ENCODE assay signal across 10 cellular contexts in genomic region chr2:287471-287885, GRCh38. TPM values are rescaled to one million over a fixed set of nuclear protein-coding genes. Genes with fewer than 3 reads are reported as not detected.
DNase-seq lines count a peak whose midpoint lies in the region; ATAC-seq, FAIRE-seq and TF ChIP-seq lines count a peak whose summit lies in the region.
"Had no signal": no experiment of that assay in that cellular context is flagged by ENCODE, and none has a peak within 500 bp of the region (broad histone marks: within the 10 kb centered on the region; RNA-seq: fewer than 3 reads in every experiment).

No MANE protein-coding gene starts in this region.

- intact Hi-C loops in Right ventricle myocardium superior (cut with DNase I): no loop called here
- intact Hi-C loops in gastrocnemius medialis (cut with DNase I; ENCODE audit: low total_unique reads): no loop called here

- H3K4me3 ChIP-seq in gastrocnemius medialis: peak overlapping the region; percentile 31 to 48 (median 38)

- no peak for TF ChIP-seq CTCF in gastrocnemius medialis (IDR thresholded peaks at IDR 0.05 in 4 of 5, conservative IDR thresholded peaks at IDR 0.05 in 1 of 5)

- DNase-seq in GM19239 (ENCODE audit: insufficient read length, low spot score): peak; percentile 26
- DNase-seq in T-helper 17 cell: no peak
- DNase-seq in Right ventricle myocardium superior: no peak
- DNase-seq in gastrocnemius medialis: no peak
- no peak for DNase-seq in COLO829 (ENCODE audit: low spot score)
- no peak for DNase-seq in SIG-M5 (lab: John Stamatoyannopoulos, UW)

- no peak overlapping the region for H3K27ac Mint-ChIP-seq in T-helper 17 cell

- peaks cover 33% of the 10 kb centered on the region for H3K27me3 Mint-ChIP-seq in T-helper 17 cell

- H3K9me3 ChIP-seq in T-helper 17 cell (ENCODE audit: control insufficient read depth, low read length, poor library complexity, severe bottlenecking): no peaks in the 10 kb centered on the region
- no peaks in the 10 kb centered on the region for H3K9me3 ChIP-seq in gastrocnemius medialis

- no peak overlapping the region for H3K27ac ChIP-seq in gastrocnemius medialis
- H3K27ac ChIP-seq: epithelial cell of prostate had no signal

- peaks cover 12% of the 10 kb centered on the region for H3K4me1 Mint-ChIP-seq in T-helper 17 cell

- peaks cover 5 to 12% of the 10 kb centered on the region in 2 donors for H3K4me1 ChIP-seq in gastrocnemius medialis

- FAIRE-seq in GM19239 (lab: Jason Lieb, UNC): no peak

- H3K27me3 ChIP-seq in gastrocnemius medialis: peaks cover 21 to 35% (median 30%) of the 10 kb centered on the region in 3 donors

- in situ Hi-C loops in gastrocnemius medialis (cut with MboI; ENCODE audit: low sequenced_read_pairs in 4 of 4): no loop called here

- peak overlapping the region; percentile 9 for H3K4me3 Mint-ChIP-seq in T-helper 17 cell

- H3K36me3 Mint-ChIP-seq in T-helper 17 cell (ENCODE audit: low read depth): peaks cover 5% of the 10 kb centered on the region

- ATAC-seq in T-helper 17 cell (no peak), Right ventricle myocardium superior (ENCODE audit: poor library complexity) (peak; percentile 46), gastrocnemius medialis (no peak), HG03571 (IDR thresholded peaks at IDR 0.05; ENCODE audit: unreplicated experiment) (no peak), GM19467 (IDR thresholded peaks at IDR 0.05; ENCODE audit: unreplicated experiment) (no peak)

- H3K36me3 ChIP-seq in gastrocnemius medialis: no peaks in the 10 kb centered on the region

- no peak for TF ChIP-seq POLR2A in gastrocnemius medialis (IDR thresholded peaks at IDR 0.05)

RNA-seq across cellular contexts. Expression of gene ALKAL2, which starts 0.4 kb away (rescaled TPM):
- total RNA-seq in T-helper 17 cell (1 to 10 TPM in 1 of 2 donors, not detected in 1; 1.0 TPM), Right ventricle myocardium superior (not detected), gastrocnemius medialis (not detected)
- total RNA-seq: HT1080 had no signal

RNA-seq across cellular contexts. Expression of gene ACP1, which starts 22.7 kb away (rescaled TPM):
- total RNA-seq in T-helper 17 cell (10 to 100 TPM; 71.2 to 87.2 TPM), Right ventricle myocardium superior (68.1 TPM), gastrocnemius medialis (10 to 100 TPM; 69.7 to 91.3 (median 81.9) TPM)

RNA-seq across cellular contexts. Expression of gene SH3YL1, which starts 23.6 kb away (rescaled TPM):
- total RNA-seq in T-helper 17 cell (10 to 100 TPM; 35.4 to 53.3 TPM), Right ventricle myocardium superior (7.4 TPM), gastrocnemius medialis (10 to 100 TPM in 1 of 4 donors, 1 to 10 TPM in 3; 6.2 to 16.1 (median 8.5) TPM)
